In genomic region chr3:140530603-140531002, GRCh38 we compare ENCODE assay signal across 19 cellular contexts.
"Had no signal": no experiment of that assay in that cellular context is flagged by ENCODE, and none has a peak within 500 bp of the region (broad histone marks: within the 10 kb centered on the region; RNA-seq: fewer than 3 reads in every experiment).

No MANE protein-coding gene starts in this region.

- H3K27ac ChIP-seq: adrenal gland, brain microvascular endothelial cell, ovary, spleen, upper lobe of right lung had no signal

- H3K4me3 ChIP-seq: adrenal gland, ovary, spleen, upper lobe of right lung had no signal

- FAIRE-seq: endothelial cell of umbilical vein had no signal

- H3K9me3 ChIP-seq: adrenal gland, ovary had no signal

- DNase-seq: activated CD4-positive, alpha-beta T cell treated with anti-CD3 and anti-CD28 coated beads for 4 hours; activated CD8-positive, alpha-beta memory T cell treated with anti-CD3 and anti-CD28 coated beads, Interleukin-2, amount 50 U/mL, for 4 hours; activated CD8-positive, alpha-beta T cell treated with anti-CD3 and anti-CD28 coated beads, Interleukin-2, amount 10 ng/mL, durations not matched to agents 7 days and 5 days; activated effector memory CD4-positive, alpha-beta T cell treated with anti-CD3 and anti-CD28 coated beads, Interleukin-2, amount 50 U/mL, for 16 hours; activated T-cell treated with anti-CD3 and anti-CD28 coated beads, Interleukin-2, amount 50 U/mL, for 48 hours; adrenal gland; brain microvascular endothelial cell; cerebellar nuclear complex; effector CD8-positive, alpha-beta T cell; foreskin fibroblast; glutamatergic neuron; hypothalamus; ovary; spleen; stimulated activated naive CD8-positive, alpha-beta T cell treated with anti-CD3 and anti-CD28 coated beads, Interleukin-15, amount 100 ng/mL, for 72 hours; T-helper 2 cell; upper lobe of right lung had no signal

- H3K36me3 ChIP-seq: adrenal gland, brain microvascular endothelial cell, ovary, spleen, upper lobe of right lung had no signal

- H3K4me1 ChIP-seq: adrenal gland, spleen, upper lobe of right lung had no signal

- H3K27me3 ChIP-seq: adrenal gland, brain microvascular endothelial cell, ovary, spleen, upper lobe of right lung had no signal

- ATAC-seq: activated CD8-positive, alpha-beta T cell treated with anti-CD3 and anti-CD28 coated beads, Interleukin-2, amount 10 ng/mL, durations not matched to agents 7 days and 5 days; sciatic nerve; stimulated activated naive CD8-positive, alpha-beta T cell treated with anti-CD3 and anti-CD28 coated beads, Interleukin-15, amount 100 ng/mL, for 72 hours; upper lobe of right lung had no signal
